In the genomic region with DNA sequence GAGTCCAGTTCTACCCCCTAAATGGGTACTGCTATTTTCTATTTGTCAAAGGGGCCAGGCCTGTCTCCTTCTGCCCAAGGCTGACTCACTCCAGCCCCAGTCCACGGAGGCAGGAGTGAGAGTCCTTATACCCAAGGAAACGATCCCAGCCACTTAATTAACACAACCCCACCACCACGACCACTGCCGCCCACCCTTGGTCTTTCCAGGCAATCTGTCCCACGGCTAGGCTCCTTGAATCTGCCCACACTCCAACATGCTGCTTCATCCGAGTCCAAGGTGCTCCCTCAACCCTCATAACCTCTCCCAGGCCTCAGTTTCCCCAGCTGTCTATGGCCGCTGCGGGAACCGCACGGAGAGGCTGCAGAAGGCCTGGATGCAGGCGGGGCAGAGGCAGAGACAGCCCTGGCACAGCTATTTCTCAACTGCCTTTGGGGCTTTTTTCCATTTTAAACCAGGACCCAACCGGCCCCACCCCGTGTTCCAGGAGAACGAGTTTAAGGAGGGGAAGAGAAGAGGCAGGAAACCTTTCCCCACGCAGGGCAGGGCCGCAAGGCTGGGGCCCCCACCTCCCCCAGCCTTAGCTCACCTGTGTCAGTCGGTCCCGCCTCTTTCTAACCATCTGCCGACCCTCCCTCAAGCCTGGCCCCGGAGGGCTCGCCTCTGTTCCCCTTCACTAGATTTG, we compare ENCODE assay signal across 8 cellular contexts. TPM values are rescaled to one million over a fixed set of nuclear protein-coding genes. Genes with fewer than 3 reads are reported as not detected.
DNase-seq lines count a peak whose midpoint lies in the region; ATAC-seq, FAIRE-seq and TF ChIP-seq lines count a peak whose summit lies in the region.

No MANE protein-coding gene starts in this region.

- H3K27me3 ChIP-seq in subcutaneous abdominal adipose tissue (ENCODE audit: control insufficient read depth in 5 of 5, insufficient read depth in 4 of 5, low read length in 5 of 5) = no peaks in the 10 kb centered on the region

- FAIRE-seq in kidney (lab: Jason Lieb, UNC) = no peak

- intact Hi-C loops in kidney (cut with DNase I) = no loop called here

- no peaks in the 10 kb centered on the region for H3K9me3 ChIP-seq in kidney (ENCODE audit: control insufficient read depth in 1 of 2, low read length in 2 of 2)
- no peaks in the 10 kb centered on the region for H3K9me3 ChIP-seq in subcutaneous abdominal adipose tissue (ENCODE audit: control insufficient read depth in 5 of 5, low read length in 5 of 5)

- peaks cover 4 to 9% of the 10 kb centered on the region in 2 donors for H3K4me1 ChIP-seq in kidney (ENCODE audit: control insufficient read depth in 1 of 2, insufficient read depth in 1 of 2, low read depth in 1 of 2, low read length in 2 of 2)
- peaks cover 4 to 23% (median 17%) of the 10 kb centered on the region in 5 donors for H3K4me1 ChIP-seq in subcutaneous abdominal adipose tissue (ENCODE audit: control insufficient read depth in 5 of 5, insufficient read depth in 5 of 5, low read length in 5 of 5)

- H3K4me3 ChIP-seq in kidney (ENCODE audit: low read length in 2 of 2) = peak overlapping the region; percentile 58 to 67
- H3K4me3 ChIP-seq in subcutaneous abdominal adipose tissue (ENCODE audit: low read depth in 1 of 5, low read length in 5 of 5) = peak overlapping the region; percentile 37 to 82 (median 76)

- H3K27ac ChIP-seq in angular gyrus (ENCODE audit: low read depth, low read length) = peak overlapping the region; percentile 86
- H3K27ac ChIP-seq in kidney (ENCODE audit: low read depth in 2 of 2, low read length in 2 of 2) = peak overlapping the region; percentile 40 to 57
- peak overlapping the region; percentile 23 for H3K27ac ChIP-seq in subcutaneous abdominal adipose tissue (ENCODE audit: low read depth, low read length)

- H3K36me3 ChIP-seq in kidney (ENCODE audit: control insufficient read depth in 1 of 2, insufficient read depth in 2 of 2, low read length in 2 of 2) (peaks cover 0 to 7% of the 10 kb centered on the region in 2 donors), subcutaneous abdominal adipose tissue (ENCODE audit: control insufficient read depth in 5 of 5, insufficient read depth in 5 of 5, low read length in 5 of 5) (peaks cover 0 to 41% (median 29%) of the 10 kb centered on the region in 5 donors)

- H3K9ac ChIP-seq in kidney (ENCODE audit: low read length in 2 of 2) (peak overlapping the region in 1 of 2 donors; percentile 71), subcutaneous abdominal adipose tissue (ENCODE audit: low read length in 5 of 5) (peak overlapping the region in 4 of 5 donors; percentile 30 to 75 (median 74))

- TF ChIP-seq CTCF in kidney (IDR thresholded peaks at IDR 0.05; ENCODE audit: borderline replicate concordance, extremely low read depth, insufficient read depth) = no peak

- no peak for ATAC-seq in GM18861 (IDR thresholded peaks at IDR 0.05; ENCODE audit: unreplicated experiment)

- DNase-seq in DMS53 (lab: John Stamatoyannopoulos, UW) = peak; percentile 33
- no peak for DNase-seq in DMS53 treated with DMSO at 0.1 percent for 48 hours (lab: John Stamatoyannopoulos, UW; ENCODE audit: unreplicated experiment)
- DNase-seq in kidney = peak; percentile 77
- no peak for DNase-seq in medulla oblongata (ENCODE audit: extremely low spot score)
- DNase-seq in NCI-H1417 (lab: John Stamatoyannopoulos, UW) = no peak

RNA-seq across cellular contexts. Expression of a gene that starts 0.7 kb away (rescaled TPM):
- total RNA-seq in kidney = 80.4 TPM
- 8.3 TPM for polyA plus RNA-seq in kidney (ENCODE audit: insufficient read depth, low read depth, low replicate concordance)

RNA-seq across cellular contexts. Expression of a gene that starts 7.4 kb away (rescaled TPM):
- 150 TPM for total RNA-seq in kidney
- 417 TPM for polyA plus RNA-seq in kidney (ENCODE audit: insufficient read depth, low read depth, low replicate concordance)

RNA-seq across cellular contexts. Expression of a gene that starts 7.6 kb away (rescaled TPM):
- 28.9 TPM for total RNA-seq in kidney
- polyA plus RNA-seq in kidney (ENCODE audit: insufficient read depth, low read depth, low replicate concordance) = 50.7 TPM

RNA-seq across cellular contexts. Expression of a gene that starts 16.5 kb away (rescaled TPM):
- 22.5 TPM for total RNA-seq in kidney
- polyA plus RNA-seq in kidney (ENCODE audit: insufficient read depth, low read depth, low replicate concordance) = 11.7 TPM

RNA-seq across cellular contexts. Expression of a gene that starts 35.8 kb away (rescaled TPM):
- 4.1 TPM for total RNA-seq in kidney
- polyA plus RNA-seq in kidney (ENCODE audit: insufficient read depth, low read depth, low replicate concordance) = 6.2 TPM

Comparison
In these comparisons a context has a peak if more than half of its experiments do, and no peak if none do; other contexts are left out.
1. DNase-seq: peak in DMS53 (single experiment) and kidney (single experiment); none in DMS53 treated with DMSO at 0.1 percent for 48 hours (single experiment), medulla oblongata (single experiment) and NCI-H1417 (0 of 3).
2. H3K27ac ChIP-seq: peak in every context shown above with its lines; median percentile 86 in angular gyrus; 48 in kidney; 23 in subcutaneous abdominal adipose tissue.